8 cellular contexts compared by ENCODE assay signal in the genomic region with DNA sequence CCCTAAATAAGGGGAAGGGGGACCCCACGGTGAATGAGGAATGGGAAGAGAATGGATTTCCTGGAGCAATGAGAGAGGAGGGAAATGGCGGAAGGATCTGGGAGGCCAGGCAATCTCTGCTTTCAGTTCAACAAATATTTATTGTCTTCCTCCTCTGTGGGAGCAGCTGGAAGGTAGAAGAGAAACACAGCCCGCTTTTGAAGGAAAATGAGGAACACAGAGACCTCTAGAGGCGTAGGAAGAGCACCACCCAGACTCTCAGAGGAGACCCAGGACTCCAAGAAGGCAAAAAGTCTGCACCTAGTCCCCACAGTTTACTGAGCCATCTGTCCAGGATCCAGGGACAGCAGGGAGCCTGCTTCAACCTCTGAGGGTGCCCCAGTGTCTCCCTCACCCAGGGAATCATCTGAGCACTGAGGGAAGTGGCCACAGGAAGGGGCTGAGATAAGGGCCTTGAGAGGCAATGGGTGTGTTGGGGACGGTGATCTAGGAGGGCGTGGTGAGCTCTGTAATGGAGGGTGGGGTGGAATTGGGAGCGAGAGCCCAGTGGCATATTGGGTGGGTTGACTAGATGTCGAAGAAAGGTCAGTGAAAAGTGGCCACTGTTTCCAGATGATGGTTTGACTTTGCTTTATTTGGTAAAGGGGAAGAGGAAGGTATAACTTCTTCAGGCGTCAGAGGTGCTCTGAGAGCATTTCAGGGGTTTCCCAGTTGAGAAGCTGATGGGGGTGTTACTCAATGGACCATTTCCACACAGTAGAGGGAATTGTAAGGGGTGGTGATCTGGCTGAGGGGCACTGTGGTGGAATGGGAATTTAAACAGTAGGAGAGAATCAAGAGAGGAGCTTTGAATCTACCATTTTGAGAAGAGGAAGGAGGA. TPM values are rescaled to one million over a fixed set of nuclear protein-coding genes. Genes with fewer than 3 reads are reported as not detected.
DNase-seq lines count a peak whose midpoint lies in the region; ATAC-seq and TF ChIP-seq lines count a peak whose summit lies in the region.

No MANE protein-coding gene starts in this region.

- H3K27ac Mint-ChIP-seq in stimulated activated effector memory CD8-positive, alpha-beta T cell treated with anti-CD3 and anti-CD28 coated beads, Interleukin-12 subunit alpha, Interleukin-12 subunit beta, amount 100 ng/mL, for 72 hours: peak overlapping the region; percentile 26

- WGBS in GM23248 (ENCODE audit: low coverage in 1 of 2, low lambda C conversion rate in 2 of 2, missing lambda C conversion rate in 2 of 2), 2 experiments: 27 to 35% methylated on average over 7 to 9 of the region's 9 CpGs
- WGBS in right cardiac atrium: 56% methylated on average over 9 of the region's 9 CpGs

- H3K4me1 ChIP-seq in GM23248 (ENCODE audit: insufficient read depth) (peaks cover 28% of the 10 kb centered on the region), right cardiac atrium (ENCODE audit: control insufficient read depth, insufficient read depth, low read length) (peaks cover 22% of the 10 kb centered on the region)

- ATAC-seq in right cardiac atrium (peak; percentile 30 to 31), GM18868 (IDR thresholded peaks at IDR 0.05; ENCODE audit: unreplicated experiment) (no peak), HG03139 (IDR thresholded peaks at IDR 0.05; ENCODE audit: unreplicated experiment) (no peak)
- no peak for ATAC-seq in stimulated activated effector memory CD8-positive, alpha-beta T cell treated with anti-CD3 and anti-CD28 coated beads, Interleukin-12 subunit alpha, Interleukin-12 subunit beta, amount 100 ng/mL, for 72 hours

- peak overlapping the region; percentile 68 for H2AFZ ChIP-seq in GM23248

- H3K4me2 ChIP-seq in GM23248 (ENCODE audit: unreplicated experiment): peak overlapping the region; percentile 73

- H3K36me3 ChIP-seq in GM23248 (ENCODE audit: low read depth): no peaks in the 10 kb centered on the region
- H3K36me3 ChIP-seq in WERI-Rb-1: no peaks in the 10 kb centered on the region

- no peaks in the 10 kb centered on the region for H3K9me3 Mint-ChIP-seq in stimulated activated effector memory CD8-positive, alpha-beta T cell treated with anti-CD3 and anti-CD28 coated beads, Interleukin-12 subunit alpha, Interleukin-12 subunit beta, amount 100 ng/mL, for 72 hours

- H3K27me3 ChIP-seq in GM23248 (replicated peaks; ENCODE audit: insufficient read depth) (peaks cover 7% of the 10 kb centered on the region; the same call in 1 of the 2 replicates), WERI-Rb-1 (ENCODE audit: insufficient read depth, low read depth, severe bottlenecking) (no peaks in the 10 kb centered on the region), right cardiac atrium (ENCODE audit: control insufficient read depth, insufficient read depth) (no peaks in the 10 kb centered on the region)

- peak; percentile 71 for TF ChIP-seq CTCF in WERI-Rb-1 (IDR thresholded peaks at IDR 0.05; ENCODE audit: low read depth, low read length)
- TF ChIP-seq CTCF in GM10266 (IDR thresholded peaks at IDR 0.05; ENCODE audit: control insufficient read depth, insufficient read depth, low read depth, missing control alignments): no peak

- no peaks in the 10 kb centered on the region for H3K9me2 ChIP-seq in GM23248 (ENCODE audit: insufficient read depth)

- DNase-seq in GM23248: peak; percentile 84
- peak; percentile 47 for DNase-seq in WERI-Rb-1
- DNase-seq in right cardiac atrium: no peak
- DNase-seq in stimulated activated effector memory CD8-positive, alpha-beta T cell treated with anti-CD3 and anti-CD28 coated beads, Interleukin-12 subunit alpha, Interleukin-12 subunit beta, amount 100 ng/mL, for 72 hours (ENCODE audit: low spot score in 2 of 2): no peak
- DNase-seq in GM10266 (ENCODE audit: extremely low spot score): no peak
- DNase-seq in NCI-H1105 (lab: John Stamatoyannopoulos, UW): no peak

- H3K4me1 Mint-ChIP-seq in stimulated activated effector memory CD8-positive, alpha-beta T cell treated with anti-CD3 and anti-CD28 coated beads, Interleukin-12 subunit alpha, Interleukin-12 subunit beta, amount 100 ng/mL, for 72 hours: no peaks in the 10 kb centered on the region

- no peaks in the 10 kb centered on the region for H4K20me1 ChIP-seq in GM23248 (ENCODE audit: insufficient read depth)

- H3K4me3 ChIP-seq in GM23248 (peak overlapping the region; percentile 68), WERI-Rb-1 (ENCODE audit: low read depth, low read length) (no peak overlapping the region), right cardiac atrium (ENCODE audit: low read length) (peak overlapping the region; percentile 16)

- H3K4me3 Mint-ChIP-seq in stimulated activated effector memory CD8-positive, alpha-beta T cell treated with anti-CD3 and anti-CD28 coated beads, Interleukin-12 subunit alpha, Interleukin-12 subunit beta, amount 100 ng/mL, for 72 hours: no peak overlapping the region

- in situ Hi-C loops in GM23248 (cut with MboI): no loop called here

- no peaks in the 10 kb centered on the region for H3K36me3 Mint-ChIP-seq in stimulated activated effector memory CD8-positive, alpha-beta T cell treated with anti-CD3 and anti-CD28 coated beads, Interleukin-12 subunit alpha, Interleukin-12 subunit beta, amount 100 ng/mL, for 72 hours

- peak overlapping the region; percentile 89 for H3K27ac ChIP-seq in GM23248
- no peak overlapping the region for H3K27ac ChIP-seq in WERI-Rb-1
- H3K27ac ChIP-seq in right cardiac atrium (ENCODE audit: low read length): peak overlapping the region; percentile 98

- H3F3A ChIP-seq in GM23248 (ENCODE audit: insufficient read depth): peaks cover 20% of the 10 kb centered on the region

- intact Hi-C loops in right cardiac atrium (cut with DNase I): no loop called here

- H3K79me2 ChIP-seq in GM23248 (ENCODE audit: insufficient read depth): no peaks in the 10 kb centered on the region

- no peaks in the 10 kb centered on the region for H3K9me3 ChIP-seq in GM23248 (ENCODE audit: low read depth)
- no peaks in the 10 kb centered on the region for H3K9me3 ChIP-seq in WERI-Rb-1 (ENCODE audit: severe bottlenecking)
- H3K9me3 ChIP-seq in right cardiac atrium (ENCODE audit: control insufficient read depth, low read length): no peaks in the 10 kb centered on the region

- H3K9ac ChIP-seq in GM23248: peak overlapping the region; percentile 84

RNA-seq across cellular contexts. Expression of gene PSORS1C1, which starts 0.6 kb away (rescaled TPM):
- 0.22 and 0.25 TPM in 2 replicates for total RNA-seq in GM23248 (2014; rRNA removed; shearing (Covaris generic))
- polyA plus RNA-seq in GM23248 (2016; fragmentation: Nextera tagmentation; extraction: Ambion mirVana) (2.0 and 2.6 TPM in 2 replicates), right cardiac atrium (6.5 TPM)
- total RNA-seq in right cardiac atrium: 1 to 10 TPM; 1.4 to 4.5 (median 4.4) TPM

RNA-seq across cellular contexts. Expression of gene C6orf15, which starts 2.8 kb away (rescaled TPM):
- total RNA-seq in GM23248 (2014; rRNA removed; shearing (Covaris generic)): not detected in 2 replicates
- polyA plus RNA-seq in GM23248 (2016; fragmentation: Nextera tagmentation; extraction: Ambion mirVana): not detected in 2 replicates
- total RNA-seq in right cardiac atrium: not detected
- not detected for polyA plus RNA-seq in right cardiac atrium

RNA-seq across cellular contexts. Expression of gene CDSN, which starts 5.0 kb away (rescaled TPM):
- not detected in 2 replicates for total RNA-seq in GM23248 (2014; rRNA removed; shearing (Covaris generic))
- not detected in 2 replicates for polyA plus RNA-seq in GM23248 (2016; fragmentation: Nextera tagmentation; extraction: Ambion mirVana)
- under 1 TPM in 2 of 4 donors, not detected in 2; 0.14 to 0.17 TPM for total RNA-seq in right cardiac atrium
- polyA plus RNA-seq in right cardiac atrium: 0.11 TPM

RNA-seq across cellular contexts. Expression of gene PSORS1C2, which starts 23.7 kb away (rescaled TPM):
- total RNA-seq in GM23248 (2014; rRNA removed; shearing (Covaris generic)): not detected in 2 replicates
- polyA plus RNA-seq in GM23248 (2016; fragmentation: Nextera tagmentation; extraction: Ambion mirVana) (0.16 TPM in 1 of 2 replicates, not detected in the other), right cardiac atrium (not detected)
- not detected for total RNA-seq in right cardiac atrium

RNA-seq across cellular contexts. Expression of gene CCHCR1, which starts 42.4 kb away (rescaled TPM):
- 13.5 and 14.3 TPM in 2 replicates for total RNA-seq in GM23248 (2014; rRNA removed; shearing (Covaris generic))
- 10.8 and 13.2 TPM in 2 replicates for polyA plus RNA-seq in GM23248 (2016; fragmentation: Nextera tagmentation; extraction: Ambion mirVana)
- total RNA-seq in right cardiac atrium: 10 to 100 TPM; 10.8 to 16.7 (median 12.9) TPM
- 9.6 TPM for polyA plus RNA-seq in right cardiac atrium

Comparison
In these comparisons a context has a peak if more than half of its experiments do, and no peak if none do; other contexts are left out.
1. DNase-seq: peak in GM23248 (single experiment) and WERI-Rb-1 (single experiment); none in right cardiac atrium (0 of 3), stimulated activated effector memory CD8-positive, alpha-beta T cell treated with anti-CD3 and anti-CD28 coated beads, Interleukin-12 subunit alpha, Interleukin-12 subunit beta, amount 100 ng/mL, for 72 hours (0 of 2), GM10266 (single experiment) and NCI-H1105 (single experiment).
2. ATAC-seq: peak in right cardiac atrium (2 of 2); none in stimulated activated effector memory CD8-positive, alpha-beta T cell treated with anti-CD3 and anti-CD28 coated beads, Interleukin-12 subunit alpha, Interleukin-12 subunit beta, amount 100 ng/mL, for 72 hours (single experiment), GM18868 (single experiment) and HG03139 (single experiment).